In the genomic region with DNA sequence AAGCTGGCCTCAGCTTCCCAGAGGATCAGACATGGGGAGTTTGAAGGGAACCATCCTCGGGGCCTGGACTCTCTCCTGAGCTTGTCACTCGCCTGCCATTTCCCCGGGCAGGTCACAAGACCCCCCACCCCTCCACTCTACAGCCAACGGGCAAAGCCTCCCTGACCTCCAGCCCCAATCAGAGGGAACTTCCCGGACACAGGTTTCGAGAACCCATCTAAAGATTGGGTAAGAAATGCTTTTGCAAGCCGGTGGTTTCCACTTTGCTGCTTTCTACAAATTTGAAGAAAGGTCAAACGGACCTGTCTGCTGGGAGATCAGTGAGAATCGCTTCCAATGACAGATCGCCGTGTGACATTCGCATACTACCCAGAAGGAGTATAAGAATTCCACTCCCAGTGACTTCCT, we compare ENCODE assay signal across 8 cellular contexts.
DNase-seq lines count a peak whose midpoint lies in the region; ATAC-seq and TF ChIP-seq lines count a peak whose summit lies in the region.

No MANE protein-coding gene starts in this region.

- no peaks in the 10 kb centered on the region for H4K20me1 ChIP-seq in MM.1S (ENCODE audit: insufficient read depth, low read length)

- H3K9me3 ChIP-seq in MM.1S (replicated peaks; ENCODE audit: insufficient read depth, low read length) = no peaks in the 10 kb centered on the region
- no peaks in the 10 kb centered on the region for H3K9me3 ChIP-seq in esophagus squamous epithelium
- no peaks in the 10 kb centered on the region for H3K9me3 ChIP-seq in colonic mucosa
- no peaks in the 10 kb centered on the region for H3K9me3 ChIP-seq in right atrium auricular region

- H3K36me3 ChIP-seq in MM.1S (replicated peaks; ENCODE audit: insufficient read depth, low read length) (no peaks in the 10 kb centered on the region), esophagus squamous epithelium (no peaks in the 10 kb centered on the region), colonic mucosa (no peaks in the 10 kb centered on the region), right atrium auricular region (no peaks in the 10 kb centered on the region)

- no peaks in the 10 kb centered on the region for H3K9me2 ChIP-seq in MM.1S (replicated peaks; ENCODE audit: insufficient read depth, low read length)

- peak overlapping the region; percentile 19 for H2AFZ ChIP-seq in MM.1S (ENCODE audit: low read length)

- peak overlapping the region; percentile 78 for H3K27ac ChIP-seq in MM.1S (ENCODE audit: low read length)
- peak overlapping the region in 3 of 4 donors; percentile 37 to 79 (median 58) for H3K27ac ChIP-seq in esophagus squamous epithelium
- no peak overlapping the region for H3K27ac ChIP-seq in colonic mucosa
- H3K27ac ChIP-seq in right atrium auricular region = no peak overlapping the region

- ATAC-seq in GM18499 (IDR thresholded peaks at IDR 0.05; ENCODE audit: insufficient read depth, unreplicated experiment) (peak; percentile 14), GM21529 (IDR thresholded peaks at IDR 0.05; ENCODE audit: unreplicated experiment) (peak; percentile 31)

- H3K27me3 ChIP-seq in MM.1S (replicated peaks; ENCODE audit: insufficient read depth, low read length) = no peaks in the 10 kb centered on the region
- H3K27me3 ChIP-seq in esophagus squamous epithelium = peaks cover 0 to 26% (median 0%) of the 10 kb centered on the region in 4 donors
- H3K27me3 ChIP-seq in colonic mucosa = no peaks in the 10 kb centered on the region
- no peaks in the 10 kb centered on the region for H3K27me3 ChIP-seq in right atrium auricular region

- TF ChIP-seq POLR2A in esophagus squamous epithelium (IDR thresholded peaks at IDR 0.05) = no peak

- peaks cover 20% of the 10 kb centered on the region for H3F3A ChIP-seq in MM.1S (ENCODE audit: insufficient read depth, low read length)

- H3K4me2 ChIP-seq in MM.1S (ENCODE audit: low read depth, low read length) = peak overlapping the region; percentile 89

- H3K4me3 ChIP-seq in MM.1S (ENCODE audit: low read length) = peak overlapping the region; percentile 57
- H3K4me3 ChIP-seq in esophagus squamous epithelium = peak overlapping the region in 1 of 4 donors; percentile 49
- no peak overlapping the region for H3K4me3 ChIP-seq in colonic mucosa
- peak overlapping the region in 1 of 2 donors; percentile 5 for H3K4me3 ChIP-seq in right atrium auricular region

- DNase-seq in MM.1S (peak; percentile 72), esophagus squamous epithelium (lab: John Stamatoyannopoulos, UW) (no peak), NCI-H1417 (lab: John Stamatoyannopoulos, UW) (no peak), colonic mucosa (no peak), COR-L47 (lab: John Stamatoyannopoulos, UW) (no peak), right atrium auricular region (ENCODE audit: low spot score) (no peak)

- WGBS in esophagus squamous epithelium, 2 donors = 37 to 42% methylated on average over 10 to 12 of the region's 12 CpGs

- intact Hi-C loops in esophagus squamous epithelium (cut with DNase I) = loop anchor here (10.0 kb wide), 1 partner anchor 121 kb away; no protein-coding TSS in a partner anchor
- intact Hi-C loops in colonic mucosa (cut with DNase I) = no loop called here

- peak overlapping the region; percentile 29; the same call in 1 of the 2 replicates for H3K9ac ChIP-seq in MM.1S (ENCODE audit: low read length)
- H3K9ac ChIP-seq in colonic mucosa (ENCODE audit: low read depth in 2 of 2, low read length in 2 of 2) = no peak overlapping the region

- H3K4me1 ChIP-seq in MM.1S (ENCODE audit: low read length) = 0 out of 2 replicates have a peak, but pooled peaks cover 2% of the 10 kb centered on the region
- H3K4me1 ChIP-seq in esophagus squamous epithelium = peaks cover 14 to 35% (median 20%) of the 10 kb centered on the region in 3 donors
- peaks cover 5% of the 10 kb centered on the region for H3K4me1 ChIP-seq in colonic mucosa
- H3K4me1 ChIP-seq in right atrium auricular region = peaks cover 0 to 18% of the 10 kb centered on the region in 2 donors

- H3K79me2 ChIP-seq in MM.1S (ENCODE audit: low read length) = no peaks in the 10 kb centered on the region

- no peak for TF ChIP-seq CTCF in MM.1S (IDR thresholded peaks at IDR 0.05; ENCODE audit: low read length)
- no peak for TF ChIP-seq CTCF in esophagus squamous epithelium (IDR thresholded peaks at IDR 0.05)
- no peak for TF ChIP-seq CTCF in colonic mucosa (IDR thresholded peaks at IDR 0.05)
- TF ChIP-seq CTCF in right atrium auricular region (IDR thresholded peaks at IDR 0.05) = no peak

Comparison
In these comparisons a context has a peak if more than half of its experiments do, and no peak if none do; other contexts are left out.
1. H3K27ac ChIP-seq: peak in MM.1S (single experiment) and esophagus squamous epithelium (3 of 4); none in colonic mucosa (single experiment) and right atrium auricular region (0 of 2).